ENCODE assay signal across 11 cellular contexts in the genomic region with DNA sequence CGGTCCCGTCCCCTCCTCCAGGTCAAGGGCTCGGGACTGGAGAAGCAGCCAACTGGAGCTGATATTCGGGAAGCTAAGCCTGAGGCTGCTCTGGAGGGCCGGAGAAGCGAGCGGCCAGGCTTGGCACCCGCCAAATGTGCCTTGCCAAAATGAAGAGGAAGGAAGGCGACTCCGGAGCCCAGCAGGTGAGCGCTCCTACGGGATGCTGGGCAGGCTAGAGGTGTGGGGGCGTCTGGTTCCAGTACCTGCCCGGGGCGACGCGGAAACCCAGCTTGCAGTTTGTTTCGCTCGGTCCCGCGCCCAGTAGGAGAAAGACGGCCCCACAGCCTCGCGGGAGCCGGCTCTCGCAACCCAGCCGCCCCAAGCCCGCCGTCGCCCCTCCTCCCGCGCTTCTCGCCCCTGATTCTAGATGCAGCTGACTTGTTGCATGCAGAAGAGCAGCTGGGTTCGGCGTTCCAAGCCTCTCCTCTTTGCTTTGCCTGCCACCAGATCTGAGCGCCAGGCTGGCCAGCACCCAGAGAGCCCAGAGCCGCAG.
DNase-seq lines count a peak whose midpoint lies in the region; ATAC-seq and TF ChIP-seq lines count a peak whose summit lies in the region.
"Had no signal": no experiment of that assay in that cellular context is flagged by ENCODE, and none has a peak within 500 bp of the region (broad histone marks: within the 10 kb centered on the region; RNA-seq: fewer than 3 reads in every experiment).

No MANE protein-coding gene starts in this region.

- no peak for TF ChIP-seq CTCF in coronary artery (IDR thresholded peaks at IDR 0.05)

- peak overlapping the region; percentile 60 for H2AFZ ChIP-seq in neuron (ENCODE audit: low read depth, low read length)

- no peak overlapping the region for H3K9ac ChIP-seq in HUES48 (ENCODE audit: low read depth, low read length)
- H3K9ac ChIP-seq: BLaER1 treated with 17β-estradiol and CSF1 and Interleukin-3, amounts not matched to agents 10 nM and 100 nM had no signal

- H3K27ac ChIP-seq in HUES48 (ENCODE audit: low read depth, low read length) (no peak overlapping the region), coronary artery (no peak overlapping the region)
- H3K27ac ChIP-seq: BLaER1 treated with 17β-estradiol and CSF1 and Interleukin-3, amounts not matched to agents 10 nM and 100 nM had no signal

- peaks cover 71% of the 10 kb centered on the region for H3K27me3 ChIP-seq in HUES48 (ENCODE audit: control insufficient read depth, insufficient read depth, low read length)
- no peaks in the 10 kb centered on the region for H3K27me3 ChIP-seq in neuron (ENCODE audit: insufficient read depth, low read length)

- peak overlapping the region; percentile 63 for H3K4me3 ChIP-seq in HUES48 (ENCODE audit: low read depth, low read length)
- H3K4me3 ChIP-seq in coronary artery: peak overlapping the region; percentile 40
- H3K4me3 ChIP-seq in neuron (ENCODE audit: low read length): peak overlapping the region; percentile 57
- H3K4me3 ChIP-seq: BLaER1 treated with 17β-estradiol and CSF1 and Interleukin-3, amounts not matched to agents 10 nM and 100 nM; lung had no signal

- H3K36me3 ChIP-seq in HUES48 (ENCODE audit: control insufficient read depth, insufficient read depth, low read length): no peaks in the 10 kb centered on the region
- no peaks in the 10 kb centered on the region for H3K36me3 ChIP-seq in neuron (ENCODE audit: insufficient read depth, low read length)
- H3K36me3 ChIP-seq: BLaER1 treated with 17β-estradiol and CSF1 and Interleukin-3, amounts not matched to agents 10 nM and 100 nM had no signal

- H3K4me1 ChIP-seq in HUES48 (ENCODE audit: control insufficient read depth, insufficient read depth, low read length) (peaks cover 51% of the 10 kb centered on the region), neuron (ENCODE audit: insufficient read depth, low read length) (peaks cover 62% of the 10 kb centered on the region)

- DNase-seq in NCI-H82 (lab: John Stamatoyannopoulos, UW) (peak; percentile 69), NCI-H82 treated with DMSO at 0.1 percent for 48 hours (lab: John Stamatoyannopoulos, UW; ENCODE audit: unreplicated experiment) (no peak), coronary artery (ENCODE audit: low spot score) (no peak), hippocampal formation (lab: John Stamatoyannopoulos, UW) (no peak)
- DNase-seq: SHP77 had no signal

- no peaks in the 10 kb centered on the region for H3K9me3 ChIP-seq in HUES48 (ENCODE audit: control insufficient read depth, insufficient read depth, low read length)
- no peaks in the 10 kb centered on the region for H3K9me3 ChIP-seq in neuron (ENCODE audit: low read length)

- ATAC-seq in HG03442 (IDR thresholded peaks at IDR 0.05; ENCODE audit: unreplicated experiment): no peak
- no peak for ATAC-seq in HG02885 (IDR thresholded peaks at IDR 0.05; ENCODE audit: poor library complexity, unreplicated experiment)
